ENCODE assay signal across 17 cellular contexts in genomic region chr6:14874975-14875677, GRCh38.
DNase-seq lines count a peak whose midpoint lies in the region; ATAC-seq lines count a peak whose summit lies in the region.
"Had no signal": no experiment of that assay in that cellular context is flagged by ENCODE, and none has a peak within 500 bp of the region (broad histone marks: within the 10 kb centered on the region; RNA-seq: fewer than 3 reads in every experiment).

No MANE protein-coding gene starts in this region.

- peak; percentile 5 for ATAC-seq in GM19035 (IDR thresholded peaks at IDR 0.05; ENCODE audit: unreplicated experiment)
- ATAC-seq in stimulated activated naive B cell treated with anti-CD40 and anti-IgM and Interleukin-4, amounts not matched to agents 10 μg/mL and 1 μg/mL and 100 μg/mL, for 72 hours (replicated peaks): no peak
- no peak for ATAC-seq in GM21619 (IDR thresholded peaks at IDR 0.05; ENCODE audit: unreplicated experiment)
- ATAC-seq in GM21786 (IDR thresholded peaks at IDR 0.05; ENCODE audit: unreplicated experiment): no peak
- ATAC-seq: left ventricle myocardium superior, mucosa of descending colon had no signal

- H3K27me3 Mint-ChIP-seq in activated naive CD4-positive, alpha-beta T cell treated with anti-CD3 and anti-CD28 coated beads, Interleukin-2, amount 50 U/mL, for 24 hours: no peaks in the 10 kb centered on the region
- H3K27me3 Mint-ChIP-seq in activated naive CD8-positive, alpha-beta T cell: no peaks in the 10 kb centered on the region
- H3K27me3 Mint-ChIP-seq in stimulated activated naive B cell treated with anti-CD40 and anti-IgM and Interleukin-4, amounts not matched to agents 10 μg/mL and 1 μg/mL and 100 μg/mL, for 72 hours: no peaks in the 10 kb centered on the region

- peaks cover 66% of the 10 kb centered on the region for H3K4me1 Mint-ChIP-seq in activated naive CD4-positive, alpha-beta T cell treated with anti-CD3 and anti-CD28 coated beads, Interleukin-2, amount 50 U/mL, for 24 hours
- H3K4me1 Mint-ChIP-seq in activated naive CD8-positive, alpha-beta T cell (ENCODE audit: low read depth): peaks cover 56% of the 10 kb centered on the region
- H3K4me1 Mint-ChIP-seq in stimulated activated naive B cell treated with anti-CD40 and anti-IgM and Interleukin-4, amounts not matched to agents 10 μg/mL and 1 μg/mL and 100 μg/mL, for 72 hours: peaks cover 39 to 77% of the 10 kb centered on the region in 2 donors

- no peak overlapping the region for H3K4me3 Mint-ChIP-seq in activated naive CD4-positive, alpha-beta T cell treated with anti-CD3 and anti-CD28 coated beads, Interleukin-2, amount 50 U/mL, for 24 hours
- H3K4me3 Mint-ChIP-seq in activated naive CD8-positive, alpha-beta T cell: no peak overlapping the region
- peak overlapping the region in 1 of 2 donors; percentile 40 for H3K4me3 Mint-ChIP-seq in stimulated activated naive B cell treated with anti-CD40 and anti-IgM and Interleukin-4, amounts not matched to agents 10 μg/mL and 1 μg/mL and 100 μg/mL, for 72 hours

- H3K36me3 Mint-ChIP-seq in activated naive CD4-positive, alpha-beta T cell treated with anti-CD3 and anti-CD28 coated beads, Interleukin-2, amount 50 U/mL, for 24 hours: peaks cover 1% of the 10 kb centered on the region
- H3K36me3 Mint-ChIP-seq in activated naive CD8-positive, alpha-beta T cell: no peaks in the 10 kb centered on the region
- H3K36me3 Mint-ChIP-seq in stimulated activated naive B cell treated with anti-CD40 and anti-IgM and Interleukin-4, amounts not matched to agents 10 μg/mL and 1 μg/mL and 100 μg/mL, for 72 hours: peaks cover 0 to 10% of the 10 kb centered on the region in 2 donors

- H3K27ac Mint-ChIP-seq in activated naive CD4-positive, alpha-beta T cell treated with anti-CD3 and anti-CD28 coated beads, Interleukin-2, amount 50 U/mL, for 24 hours: peak overlapping the region; percentile 98
- H3K27ac Mint-ChIP-seq in activated naive CD8-positive, alpha-beta T cell: peak overlapping the region; percentile 87
- H3K27ac Mint-ChIP-seq in stimulated activated naive B cell treated with anti-CD40 and anti-IgM and Interleukin-4, amounts not matched to agents 10 μg/mL and 1 μg/mL and 100 μg/mL, for 72 hours: peak overlapping the region; percentile 93

- no peak for DNase-seq in activated naive CD4-positive, alpha-beta T cell treated with Interleukin-2 at 50 U/mL for 16 hours
- DNase-seq in stimulated activated naive B cell treated with anti-CD40 and anti-IgM and Interleukin-4, amounts not matched to agents 10 μg/mL and 1 μg/mL and 100 μg/mL, for 72 hours: no peak
- DNase-seq: brain microvascular endothelial cell, Caco-2, immature natural killer cell, Kasumi-1, left ventricle myocardium superior, mucosa of descending colon, NCI-H1092, NCI-H2081, NCI-H446 treated with DMSO at 0.1 percent for 48 hours, retina had no signal

- peaks cover 5% of the 10 kb centered on the region for H3K9me3 Mint-ChIP-seq in activated naive CD4-positive, alpha-beta T cell treated with anti-CD3 and anti-CD28 coated beads, Interleukin-2, amount 50 U/mL, for 24 hours
- no peaks in the 10 kb centered on the region for H3K9me3 Mint-ChIP-seq in activated naive CD8-positive, alpha-beta T cell (ENCODE audit: low read depth)
- peaks cover 3 to 4% of the 10 kb centered on the region in 2 donors for H3K9me3 Mint-ChIP-seq in stimulated activated naive B cell treated with anti-CD40 and anti-IgM and Interleukin-4, amounts not matched to agents 10 μg/mL and 1 μg/mL and 100 μg/mL, for 72 hours
- H3K9me3 Mint-ChIP-seq: immature natural killer cell had no signal
